Comparison of ENCODE assay signal across 9 cellular contexts in genomic region chr6:105609375-105609991, GRCh38.
DNase-seq lines count a peak whose midpoint lies in the region; ATAC-seq and TF ChIP-seq lines count a peak whose summit lies in the region.
"Had no signal": no experiment of that assay in that cellular context is flagged by ENCODE, and none has a peak within 500 bp of the region (broad histone marks: within the 10 kb centered on the region; RNA-seq: fewer than 3 reads in every experiment).

No MANE protein-coding gene starts in this region.

- no peaks in the 10 kb centered on the region for H4K20me1 ChIP-seq in GM23338 (replicated peaks; ENCODE audit: insufficient read depth)

- no peaks in the 10 kb centered on the region for H3K9me3 ChIP-seq in adrenal gland (replicated peaks in 1 of 3)

- H3K36me3 Mint-ChIP-seq in GM23338 (ENCODE audit: low read depth) = no peaks in the 10 kb centered on the region

- no peaks in the 10 kb centered on the region for H3K4me1 ChIP-seq in GM23338 (ENCODE audit: insufficient read depth)
- H3K4me1 ChIP-seq in adrenal gland (replicated peaks in 1 of 2) = peaks cover 0 to 2% of the 10 kb centered on the region in 2 donors

- H3K36me3 ChIP-seq in GM23338 (ENCODE audit: insufficient read depth) (no peaks in the 10 kb centered on the region), adrenal gland (replicated peaks in 1 of 2) (no peaks in the 10 kb centered on the region)

- peaks cover 2% of the 10 kb centered on the region; the same call in 1 of the 3 replicates for H3K4me1 Mint-ChIP-seq in GM23338

- H3K27me3 ChIP-seq in GM23338 (ENCODE audit: insufficient read depth) (no peaks in the 10 kb centered on the region), adrenal gland (peaks cover 4% of the 10 kb centered on the region)

- H3K4me3 ChIP-seq in GM23338 (no peak overlapping the region), adrenal gland (no peak overlapping the region)

- WGBS in adrenal gland, 4 donors = 51 to 63% (median 57%) methylated on average over 13 to 14 of the region's 14 CpGs

- H3K4me2 ChIP-seq in GM23338 = no peak overlapping the region

- DNase-seq in GM23338 (ENCODE audit: low spot score) (no peak), adrenal gland (peak in 4 of 7 donors; percentile 24 to 66 (median 30)), head of caudate nucleus (peak in 29 of 42 donors; percentile 3 to 56 (median 20)), pulmonary artery endothelial cell (ENCODE audit: low read depth, low spot score) (peak; percentile 32), DMS79 treated with DMSO at 0.1 percent for 48 hours (lab: John Stamatoyannopoulos, UW) (no peak), NCI-H2227 (lab: John Stamatoyannopoulos, UW; ENCODE audit: unreplicated experiment) (no peak), SW 1271 (lab: John Stamatoyannopoulos, UW) (no peak)
- no peak for DNase-seq in activated CD4-positive, CD25-positive, alpha-beta regulatory T cell (lab: John Stamatoyannopoulos, UW)
- DNase-seq: activated CD4-positive, alpha-beta T cell treated with anti-CD3 and anti-CD28 coated beads, Interleukin-2, amount 10 ng/mL, durations not matched to agents 24 days and 14 days had no signal

- peaks cover 2% of the 10 kb centered on the region for H3K27me3 Mint-ChIP-seq in GM23338 (ENCODE audit: insufficient read depth, low read depth, poor library complexity)

- intact Hi-C loops in adrenal gland (cut with DNase I) (no loop called here), head of caudate nucleus (cut with DNase I) (no loop called here)

- TF ChIP-seq CTCF in GM23338 (conservative IDR thresholded peaks at IDR 0.05; ENCODE audit: low read depth in 2 of 2) (no peak), adrenal gland (IDR thresholded peaks at IDR 0.05) (no peak)

- H3F3A ChIP-seq in GM23338 (replicated peaks; ENCODE audit: low read depth) = no peaks in the 10 kb centered on the region

- 0 out of 2 replicates have a peak overlapping the region, but pooled peaks have one; percentile 1 for H2AFZ ChIP-seq in GM23338

- peaks cover 4% of the 10 kb centered on the region; the same call in 1 of the 2 replicates for H3K9me2 ChIP-seq in GM23338 (ENCODE audit: insufficient read depth)

- peaks cover 3% of the 10 kb centered on the region; the same call in 1 of the 3 replicates for H3K9me3 Mint-ChIP-seq in GM23338

- no peaks in the 10 kb centered on the region for H3K79me2 ChIP-seq in GM23338 (replicated peaks; ENCODE audit: insufficient read depth)

- H3K27ac ChIP-seq in GM23338 (ENCODE audit: low read depth) (no peak overlapping the region), adrenal gland (peak overlapping the region in 2 of 5 donors; percentile 17 to 45)

- H3K4me3 Mint-ChIP-seq in GM23338 = no peak overlapping the region
- H3K4me3 Mint-ChIP-seq: activated CD4-positive, alpha-beta T cell treated with anti-CD3 and anti-CD28 coated beads, Interleukin-2, amount 10 ng/mL, durations not matched to agents 24 days and 14 days had no signal

- no peak for ATAC-seq in GM23338

- H3K27ac Mint-ChIP-seq in GM23338 = no peak overlapping the region
- H3K27ac Mint-ChIP-seq: activated CD4-positive, alpha-beta T cell treated with anti-CD3 and anti-CD28 coated beads, Interleukin-2, amount 10 ng/mL, durations not matched to agents 24 days and 14 days had no signal

- no peak for TF ChIP-seq POLR2A in adrenal gland (IDR thresholded peaks at IDR 0.05)

TF ChIP-seq in GM23338, 12 proteins besides CTCF, POLR2A, EP300 and RAD21 (continues in another document):
- TF ChIP-seq ZNF114 (CRISPR knock-in tag; IDR thresholded peaks at IDR 0.05) (no peak), NANOG (IDR thresholded peaks at IDR 0.05; ENCODE audit: borderline replicate concordance) (no peak), JUNB (IDR thresholded peaks at IDR 0.05; ENCODE audit: unreplicated experiment) (no peak), EZH2phosphoT487 (IDR thresholded peaks at IDR 0.05; ENCODE audit: unreplicated experiment) (no peak), ZNF462 (CRISPR knock-in tag; IDR thresholded peaks at IDR 0.05) (no peak), CREB1 (CRISPR knock-in tag; IDR thresholded peaks at IDR 0.05; ENCODE audit: low read depth) (no peak), STAT1 (IDR thresholded peaks at IDR 0.05; ENCODE audit: unreplicated experiment) (no peak), REST (IDR thresholded peaks at IDR 0.05; ENCODE audit: unreplicated experiment) (no peak)

Comparison
In these comparisons a context has a peak if more than half of its experiments do, and no peak if none do; other contexts are left out.
1. DNase-seq: peak in adrenal gland (4 of 7), head of caudate nucleus (29 of 42) and pulmonary artery endothelial cell (single experiment); none in GM23338 (single experiment), DMS79 treated with DMSO at 0.1 percent for 48 hours (single experiment), activated CD4-positive, CD25-positive, alpha-beta regulatory T cell (0 of 4), NCI-H2227 (single experiment) and SW 1271 (0 of 2).